In the genomic region with DNA sequence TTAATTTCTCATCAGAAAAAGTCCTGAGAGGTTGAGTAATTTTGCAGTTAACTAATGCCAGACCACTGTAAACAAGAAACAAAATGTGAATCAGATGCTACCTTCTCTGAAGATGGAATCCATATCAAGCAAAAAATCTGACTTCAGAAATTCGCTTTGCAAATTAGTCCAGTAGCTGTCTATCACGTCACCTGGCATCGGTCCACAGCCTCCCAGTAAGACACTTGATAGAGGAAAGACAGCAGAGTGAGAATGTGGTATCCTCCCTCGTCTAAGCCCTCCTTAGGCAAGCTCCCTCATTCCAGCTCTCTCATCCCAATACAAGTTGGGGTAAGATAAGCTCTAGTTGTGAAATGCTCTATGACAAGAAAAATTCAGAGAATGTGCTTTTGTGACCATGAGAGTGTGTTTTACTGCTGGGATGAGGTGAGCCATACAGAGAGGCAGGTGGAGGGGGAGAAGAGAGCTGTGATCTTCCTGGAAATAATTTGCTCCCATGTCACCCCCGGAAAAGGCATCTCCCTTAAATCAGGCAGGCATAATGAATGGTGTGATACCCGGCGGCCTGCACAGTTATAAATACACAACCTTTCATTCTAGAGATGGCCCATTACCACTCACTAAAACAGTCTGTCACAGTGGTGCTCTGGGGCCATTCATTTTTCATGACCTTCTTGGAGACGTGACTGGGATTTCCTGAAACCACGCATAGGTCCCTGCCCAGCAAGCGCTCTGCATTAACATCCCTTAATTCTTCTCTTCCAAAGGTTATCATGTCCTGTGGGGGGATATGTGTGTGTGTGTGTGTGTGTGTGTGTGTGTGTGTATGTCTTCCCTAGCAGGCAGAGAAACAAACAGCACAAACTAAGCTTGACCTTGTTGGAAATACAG, we compare ENCODE assay signal across 11 cellular contexts.
DNase-seq lines count a peak whose midpoint lies in the region; ATAC-seq and TF ChIP-seq lines count a peak whose summit lies in the region.
"Had no signal": no experiment of that assay in that cellular context is flagged by ENCODE, and none has a peak within 500 bp of the region (broad histone marks: within the 10 kb centered on the region; RNA-seq: fewer than 3 reads in every experiment).

No MANE protein-coding gene starts in this region.

- H3K9me3 ChIP-seq in SJCRH30 (replicated peaks) (no peaks in the 10 kb centered on the region), gastroesophageal sphincter (no peaks in the 10 kb centered on the region)

- H3K27ac ChIP-seq in SJCRH30 = no peak overlapping the region
- no peak overlapping the region for H3K27ac ChIP-seq in gastroesophageal sphincter
- H3K27ac ChIP-seq in foreskin keratinocyte = no peak overlapping the region
- H3K27ac ChIP-seq: epithelial cell of prostate had no signal

- peak; percentile 87 for DNase-seq in GM04503 (ENCODE audit: low read depth)
- DNase-seq in SJCRH30 = peak; percentile 4 to 10
- peak; percentile 29 for DNase-seq in retinal pigment epithelial cell (ENCODE audit: low read depth)
- DNase-seq in foreskin keratinocyte = no peak
- no peak for DNase-seq in NCI-H524 (lab: John Stamatoyannopoulos, UW)
- DNase-seq in activated T-helper 2 cell treated with anti-CD3 and anti-CD28 coated beads, Interferon-gamma antibody, Interleukin-2, Interleukin-4, amounts not matched to agents 10 μg/mL and 5 μg/mL and 100 μg/mL, durations not matched to agents 14 hours and 24 hours and 36 hours (ENCODE audit: low spot score) = no peak

- H3K27me3 Mint-ChIP-seq in activated T-helper 2 cell treated with anti-CD3 and anti-CD28 coated beads, Interferon-gamma antibody, Interleukin-2, Interleukin-4, amounts not matched to agents 10 μg/mL and 5 μg/mL and 100 μg/mL, durations not matched to agents 14 hours and 24 hours and 36 hours (ENCODE audit: low read depth) = no peaks in the 10 kb centered on the region
- H3K27me3 Mint-ChIP-seq: activated T-helper 17 cell treated with anti-CD3 and anti-CD28 coated beads, Interleukin-2, amount 50 U/mL, for 72 hours; natural killer cell treated with Interleukin-12 subunit alpha and Interleukin-12 subunit beta and Interleukin-15 and Interleukin-18, amount 100 ng/mL, for 72 hours had no signal

- TF ChIP-seq POLR2A in gastroesophageal sphincter (IDR thresholded peaks at IDR 0.05) = no peak

- WGBS in gastroesophageal sphincter (ENCODE audit: low coverage in 1 of 2), 2 donors = 55 to 90% methylated on average over 5 to 10 of the region's 10 CpGs

- H3K4me1 ChIP-seq in SJCRH30 = peaks cover 20% of the 10 kb centered on the region
- H3K4me1 ChIP-seq in gastroesophageal sphincter = peaks cover 0 to 18% (median 0%) of the 10 kb centered on the region in 3 donors
- peaks cover 5% of the 10 kb centered on the region for H3K4me1 ChIP-seq in foreskin keratinocyte

- no peak overlapping the region for H3K4me3 ChIP-seq in SJCRH30
- H3K4me3 ChIP-seq in gastroesophageal sphincter = no peak overlapping the region
- H3K4me3 ChIP-seq in retinal pigment epithelial cell (ENCODE audit: low read length) = no peak overlapping the region

- TF ChIP-seq EP300 in gastroesophageal sphincter (IDR thresholded peaks at IDR 0.05) = no peak

- TF ChIP-seq CTCF in gastroesophageal sphincter (IDR thresholded peaks at IDR 0.05) = no peak
- TF ChIP-seq CTCF in retinal pigment epithelial cell (conservative IDR thresholded peaks at IDR 0.05; ENCODE audit: low read depth, low read length) = no peak
- no peak for TF ChIP-seq CTCF in foreskin keratinocyte (conservative IDR thresholded peaks at IDR 0.05)

- H3K36me3 Mint-ChIP-seq in activated T-helper 2 cell treated with anti-CD3 and anti-CD28 coated beads, Interferon-gamma antibody, Interleukin-2, Interleukin-4, amounts not matched to agents 10 μg/mL and 5 μg/mL and 100 μg/mL, durations not matched to agents 14 hours and 24 hours and 36 hours (ENCODE audit: low read depth) = no peaks in the 10 kb centered on the region
- H3K36me3 Mint-ChIP-seq: natural killer cell treated with Interleukin-12 subunit alpha and Interleukin-12 subunit beta and Interleukin-15 and Interleukin-18, amount 100 ng/mL, for 72 hours had no signal

- H3K36me3 ChIP-seq in SJCRH30 (no peaks in the 10 kb centered on the region), gastroesophageal sphincter (no peaks in the 10 kb centered on the region)

- H3K4me1 Mint-ChIP-seq in activated T-helper 2 cell treated with anti-CD3 and anti-CD28 coated beads, Interferon-gamma antibody, Interleukin-2, Interleukin-4, amounts not matched to agents 10 μg/mL and 5 μg/mL and 100 μg/mL, durations not matched to agents 14 hours and 24 hours and 36 hours (ENCODE audit: low read depth) = no peaks in the 10 kb centered on the region

- H3K27me3 ChIP-seq in SJCRH30 (no peaks in the 10 kb centered on the region), gastroesophageal sphincter (no peaks in the 10 kb centered on the region), foreskin keratinocyte (no peaks in the 10 kb centered on the region)

- no peak overlapping the region for H3K27ac Mint-ChIP-seq in activated T-helper 2 cell treated with anti-CD3 and anti-CD28 coated beads, Interferon-gamma antibody, Interleukin-2, Interleukin-4, amounts not matched to agents 10 μg/mL and 5 μg/mL and 100 μg/mL, durations not matched to agents 14 hours and 24 hours and 36 hours
- H3K27ac Mint-ChIP-seq: activated T-helper 17 cell treated with anti-CD3 and anti-CD28 coated beads, Interleukin-2, amount 50 U/mL, for 72 hours; natural killer cell treated with Interleukin-12 subunit alpha and Interleukin-12 subunit beta and Interleukin-15 and Interleukin-18, amount 100 ng/mL, for 72 hours had no signal

- H3K9me3 Mint-ChIP-seq in activated T-helper 2 cell treated with anti-CD3 and anti-CD28 coated beads, Interferon-gamma antibody, Interleukin-2, Interleukin-4, amounts not matched to agents 10 μg/mL and 5 μg/mL and 100 μg/mL, durations not matched to agents 14 hours and 24 hours and 36 hours = no peaks in the 10 kb centered on the region
- H3K9me3 Mint-ChIP-seq: activated T-helper 17 cell treated with anti-CD3 and anti-CD28 coated beads, Interleukin-2, amount 50 U/mL, for 72 hours; natural killer cell treated with Interleukin-12 subunit alpha and Interleukin-12 subunit beta and Interleukin-15 and Interleukin-18, amount 100 ng/mL, for 72 hours had no signal

- peak; percentile 71 for ATAC-seq in gastroesophageal sphincter
- no peak for ATAC-seq in foreskin keratinocyte
- no peak for ATAC-seq in HG02610 (IDR thresholded peaks at IDR 0.05; ENCODE audit: unreplicated experiment)
- ATAC-seq: activated T-helper 17 cell treated with anti-CD3 and anti-CD28 coated beads, Interleukin-2, amount 50 U/mL, for 72 hours; natural killer cell treated with Interleukin-12 subunit alpha and Interleukin-12 subunit beta and Interleukin-15 and Interleukin-18, amount 100 ng/mL, for 72 hours had no signal

- H3K4me3 Mint-ChIP-seq in activated T-helper 2 cell treated with anti-CD3 and anti-CD28 coated beads, Interferon-gamma antibody, Interleukin-2, Interleukin-4, amounts not matched to agents 10 μg/mL and 5 μg/mL and 100 μg/mL, durations not matched to agents 14 hours and 24 hours and 36 hours (ENCODE audit: low read depth) = no peak overlapping the region
- H3K4me3 Mint-ChIP-seq: activated T-helper 17 cell treated with anti-CD3 and anti-CD28 coated beads, Interleukin-2, amount 50 U/mL, for 72 hours; natural killer cell treated with Interleukin-12 subunit alpha and Interleukin-12 subunit beta and Interleukin-15 and Interleukin-18, amount 100 ng/mL, for 72 hours had no signal

- intact Hi-C loops in activated T-helper 2 cell treated with anti-CD3 and anti-CD28 coated beads, Interferon-gamma antibody, Interleukin-2, Interleukin-4, amounts not matched to agents 10 μg/mL and 5 μg/mL and 100 μg/mL, durations not matched to agents 14 hours and 24 hours and 36 hours (cut with micrococcal nuclease) = no loop called here

Comparison
In these comparisons a context has a peak if more than half of its experiments do, and no peak if none do; other contexts are left out.
1. DNase-seq: peak in GM04503 (single experiment), SJCRH30 (2 of 2) and retinal pigment epithelial cell (single experiment); none in foreskin keratinocyte (0 of 2), NCI-H524 (0 of 2) and activated T-helper 2 cell treated with anti-CD3 and anti-CD28 coated beads, Interferon-gamma antibody, Interleukin-2, Interleukin-4, amounts not matched to agents 10 μg/mL and 5 μg/mL and 100 μg/mL, durations not matched to agents 14 hours and 24 hours and 36 hours (single experiment).